ENCODE assay signal across 8 cellular contexts in the genomic region with DNA sequence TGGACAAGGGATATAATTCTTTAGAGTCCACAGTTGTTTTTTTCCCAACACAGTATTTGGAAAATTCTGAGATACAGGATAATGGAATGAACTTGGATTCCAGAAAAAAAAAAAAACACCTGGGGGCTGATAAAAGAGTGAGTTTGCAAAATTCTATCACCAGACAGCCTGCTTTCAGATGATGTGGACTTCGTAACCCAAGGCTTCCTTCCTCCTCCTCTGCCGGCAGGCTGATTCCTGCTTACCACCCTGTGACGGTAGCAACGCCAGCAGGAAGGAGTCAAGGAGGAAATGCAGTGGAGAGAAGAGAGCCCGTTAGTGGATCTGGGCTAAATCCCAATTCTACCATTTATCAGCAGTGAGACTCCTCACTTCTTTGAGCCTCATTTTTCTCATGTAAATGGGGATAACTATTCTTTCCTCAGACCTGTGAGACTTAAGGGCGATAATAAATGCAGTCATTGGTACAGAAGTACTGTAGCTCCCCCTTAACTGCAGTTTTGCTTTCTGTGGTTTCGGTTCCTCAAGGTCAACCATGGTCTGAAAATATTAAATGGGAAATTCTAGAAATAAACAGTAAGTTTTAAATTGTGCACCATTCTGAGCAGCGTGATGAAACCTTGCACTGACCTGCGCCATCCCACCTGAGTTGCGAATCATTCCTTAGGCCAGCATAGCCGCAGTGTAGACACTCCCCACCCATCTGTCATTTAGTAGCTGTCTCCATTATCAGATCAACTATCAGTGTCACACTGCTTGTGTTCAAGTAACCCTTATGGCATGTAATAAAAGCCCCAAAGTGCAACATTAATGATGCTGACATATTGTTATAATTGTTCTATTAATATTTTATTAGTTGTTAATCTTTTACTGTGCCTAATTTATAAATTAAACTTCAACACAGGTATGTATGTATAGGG.
DNase-seq lines count a peak whose midpoint lies in the region; ATAC-seq and TF ChIP-seq lines count a peak whose summit lies in the region.

No MANE protein-coding gene starts in this region.

- H3K4me3 ChIP-seq in GM12864 (ENCODE audit: low read depth, low read length) (peak overlapping the region; percentile 34), GM23248 (no peak overlapping the region)

- peaks cover 8% of the 10 kb centered on the region for H3K4me1 Mint-ChIP-seq in endothelial cell (ENCODE audit: unreplicated experiment)
- H3K4me1 Mint-ChIP-seq in immature natural killer cell: no peaks in the 10 kb centered on the region

- peaks cover 11% of the 10 kb centered on the region for H3K36me3 Mint-ChIP-seq in endothelial cell (ENCODE audit: low read depth, unreplicated experiment)
- no peaks in the 10 kb centered on the region for H3K36me3 Mint-ChIP-seq in immature natural killer cell

- H3K27ac ChIP-seq in GM23248: no peak overlapping the region

- H3K27me3 Mint-ChIP-seq in endothelial cell (ENCODE audit: unreplicated experiment): no peaks in the 10 kb centered on the region
- H3K27me3 Mint-ChIP-seq in immature natural killer cell (ENCODE audit: low read depth in 3 of 3): peaks cover 0 to 4% (median 0%) of the 10 kb centered on the region in 3 donors

- no peaks in the 10 kb centered on the region for H3K9me3 Mint-ChIP-seq in endothelial cell (ENCODE audit: unreplicated experiment)
- no peaks in the 10 kb centered on the region for H3K9me3 Mint-ChIP-seq in immature natural killer cell

- H3K27me3 ChIP-seq in GM23248 (replicated peaks; ENCODE audit: insufficient read depth): no peaks in the 10 kb centered on the region

- H3K4me3 Mint-ChIP-seq in endothelial cell (ENCODE audit: unreplicated experiment) (no peak overlapping the region), immature natural killer cell (no peak overlapping the region)

- H3K27ac Mint-ChIP-seq in endothelial cell (ENCODE audit: unreplicated experiment) (peak overlapping the region; percentile 12), immature natural killer cell (no peak overlapping the region)

- peaks cover 10% of the 10 kb centered on the region for H3F3A ChIP-seq in GM23248 (ENCODE audit: insufficient read depth)

- no peaks in the 10 kb centered on the region for H3K9me3 ChIP-seq in GM23248 (ENCODE audit: low read depth)

- ATAC-seq in GM21526 (IDR thresholded peaks at IDR 0.05; ENCODE audit: low FRiP score, unreplicated experiment) (peak; percentile 94), HG03469 (IDR thresholded peaks at IDR 0.05; ENCODE audit: unreplicated experiment) (peak; percentile 84)

- H3K9me2 ChIP-seq in GM23248 (ENCODE audit: insufficient read depth): no peaks in the 10 kb centered on the region

- H3K9ac ChIP-seq in GM23248: no peak overlapping the region

- TF ChIP-seq CTCF in GM12864 (IDR thresholded peaks at IDR 0.05; ENCODE audit: low read depth, low read length, missing control alignments) (no peak), endothelial cell (IDR thresholded peaks at IDR 0.05; ENCODE audit: unreplicated experiment) (no peak)

- H3K36me3 ChIP-seq in GM23248 (ENCODE audit: low read depth): no peaks in the 10 kb centered on the region

- peaks cover 31% of the 10 kb centered on the region for H3K4me1 ChIP-seq in GM23248 (ENCODE audit: insufficient read depth)

- H3K79me2 ChIP-seq in GM23248 (ENCODE audit: insufficient read depth): no peaks in the 10 kb centered on the region

- DNase-seq in GM12864 (ENCODE audit: low read depth) (peak; percentile 49), endothelial cell (ENCODE audit: low spot score) (no peak), immature natural killer cell (no peak), NCI-H2227 (lab: John Stamatoyannopoulos, UW; ENCODE audit: unreplicated experiment) (no peak), GM23248 (no peak), SHP77 (lab: John Stamatoyannopoulos, UW) (no peak)

- no peak overlapping the region for H3K4me2 ChIP-seq in GM23248 (ENCODE audit: unreplicated experiment)

- in situ Hi-C loops in GM23248 (cut with MboI): no loop called here

- WGBS in GM23248 (ENCODE audit: low coverage in 1 of 2, low lambda C conversion rate in 2 of 2, missing lambda C conversion rate in 2 of 2), 2 experiments: 97 to 98% methylated on average over 11 of the region's 11 CpGs

- H4K20me1 ChIP-seq in GM23248 (ENCODE audit: insufficient read depth): no peaks in the 10 kb centered on the region

- H2AFZ ChIP-seq in GM23248: no peak overlapping the region
